Comparison of ENCODE assay signal across 27 cellular contexts in genomic region chr18:7720395-7720794, GRCh38.
"Had no signal": no experiment of that assay in that cellular context is flagged by ENCODE, and none has a peak within 500 bp of the region (broad histone marks: within the 10 kb centered on the region; RNA-seq: fewer than 3 reads in every experiment).

No MANE protein-coding gene starts in this region.

- DNase-seq: colonic mucosa; cortex of kidney; dermis blood vessel endothelial cell; dorsolateral prefrontal cortex; effector CD4-positive, alpha-beta T cell; effector CD8-positive, alpha-beta T cell; effector memory CD4-positive, alpha-beta T cell; effector memory CD8-positive, alpha-beta T cell; endodermal cell; erythroblast; esophagus squamous epithelium; foreskin fibroblast; foreskin keratinocyte; foreskin melanocyte; gastrocnemius medialis; glutamatergic neuron; head of caudate nucleus; heart left ventricle; heart right ventricle had no signal

- H3K4me1 ChIP-seq: colonic mucosa, foreskin keratinocyte had no signal

- H3K36me3 ChIP-seq: colonic mucosa, esophagus muscularis mucosa, esophagus squamous epithelium, gastrocnemius medialis, gastroesophageal sphincter, heart left ventricle, heart right ventricle had no signal

- ATAC-seq: effector memory CD8-positive, alpha-beta T cell; esophagus mucosa; foreskin keratinocyte; gastrocnemius medialis; gastroesophageal sphincter; heart left ventricle; heart right ventricle had no signal

- FAIRE-seq: colon, endometrium, endothelial cell of umbilical vein had no signal

- H3K27me3 ChIP-seq: colonic mucosa, dorsolateral prefrontal cortex, esophagus muscularis mucosa, esophagus squamous epithelium, foreskin keratinocyte, gastrocnemius medialis, gastroesophageal sphincter, heart left ventricle, heart right ventricle had no signal

- H3K9me3 ChIP-seq: colonic mucosa, gastrocnemius medialis, gastroesophageal sphincter had no signal

- H3K4me3 ChIP-seq: colonic mucosa, coronary artery, dorsolateral prefrontal cortex, esophagus muscularis mucosa, esophagus squamous epithelium, gastrocnemius medialis, gastroesophageal sphincter, heart left ventricle, heart right ventricle had no signal

- H3K27ac ChIP-seq: colonic mucosa, coronary artery, dorsolateral prefrontal cortex, epithelial cell of prostate, esophagus muscularis mucosa, esophagus squamous epithelium, foreskin keratinocyte, gastrocnemius medialis, gastroesophageal sphincter, heart left ventricle, heart right ventricle had no signal
